1 cellular context compared by ENCODE assay signal in the genomic region with DNA sequence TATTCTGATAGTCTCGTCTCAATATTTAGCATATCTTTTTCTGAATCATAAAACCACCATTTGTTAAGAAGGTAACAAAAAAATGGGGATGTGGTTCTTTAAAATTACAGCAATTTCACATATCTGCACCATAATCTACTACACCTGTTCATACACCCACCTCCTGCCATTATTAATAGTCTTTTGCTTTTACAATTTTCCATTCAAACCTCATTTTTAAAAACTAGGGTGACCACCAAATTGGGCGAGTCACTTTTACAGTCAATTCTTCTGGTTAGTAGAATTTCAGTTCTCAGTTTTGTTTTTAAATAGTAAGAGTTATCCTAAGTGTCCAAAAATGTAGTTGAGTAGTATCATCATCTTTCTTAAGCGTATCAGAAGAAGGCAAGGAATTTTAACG.
TF ChIP-seq lines count a peak whose summit lies in the region.

No MANE protein-coding gene starts in this region.

TF ChIP-seq in GM12878, 131 proteins besides CTCF, POLR2A, EP300 and RAD21 (continued from another document and continues in another):
- peak; percentile 66 for TF ChIP-seq SMAD1 (IDR thresholded peaks at IDR 0.05; ENCODE audit: low read depth, partially characterized antibody)
- peak; percentile 42; the same call in 1 of the 2 replicates for TF ChIP-seq ZNF24 (IDR thresholded peaks at IDR 0.05)
- TF ChIP-seq TCF7 (IDR thresholded peaks at IDR 0.05; ENCODE audit: borderline replicate concordance) = 0 out of 2 replicates have a peak, but pooled peaks have one; percentile 10
- peak; percentile 100 for TF ChIP-seq MTA2 (IDR thresholded peaks at IDR 0.05; ENCODE audit: low read depth)
- TF ChIP-seq TCF12 (IDR thresholded peaks at IDR 0.05; ENCODE audit: low read depth, low read length) = peak; percentile 93
- peak; percentile 49 for TF ChIP-seq CBFB (IDR thresholded peaks at IDR 0.05; ENCODE audit: low read depth)
- TF ChIP-seq, protein P1, sequence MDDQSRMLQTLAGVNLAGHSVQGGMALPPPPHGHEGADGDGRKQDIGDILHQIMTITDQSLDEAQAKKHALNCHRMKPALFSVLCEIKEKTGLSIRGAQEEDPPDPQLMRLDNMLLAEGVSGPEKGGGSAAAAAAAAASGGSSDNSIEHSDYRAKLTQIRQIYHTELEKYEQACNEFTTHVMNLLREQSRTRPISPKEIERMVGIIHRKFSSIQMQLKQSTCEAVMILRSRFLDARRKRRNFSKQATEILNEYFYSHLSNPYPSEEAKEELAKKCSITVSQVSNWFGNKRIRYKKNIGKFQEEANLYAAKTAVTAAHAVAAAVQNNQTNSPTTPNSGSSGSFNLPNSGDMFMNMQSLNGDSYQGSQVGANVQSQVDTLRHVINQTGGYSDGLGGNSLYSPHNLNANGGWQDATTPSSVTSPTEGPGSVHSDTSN (IDR thresholded peaks at IDR 0.05; ENCODE audit: insufficient replicate concordance, low read depth, low read length) = no peak
- TF ChIP-seq YBX1 (IDR thresholded peaks at IDR 0.05) = no peak
- no peak for TF ChIP-seq NR2C1 (IDR thresholded peaks at IDR 0.05)
- peak; percentile 82 for TF ChIP-seq NR2F1 (conservative IDR thresholded peaks at IDR 0.05)
- 0 out of 2 replicates have a peak, but pooled peaks have one; percentile 56 for TF ChIP-seq GABPA (IDR thresholded peaks at IDR 0.05; ENCODE audit: low read depth)
- peak; percentile 90; the same call in 1 of the 2 replicates for TF ChIP-seq MTA3 (IDR thresholded peaks at IDR 0.05; ENCODE audit: borderline replicate concordance, low read length)
- TF ChIP-seq TBL1XR1 (IDR thresholded peaks at IDR 0.05; ENCODE audit: low read depth, low read length) = peak; percentile 81; the same call in 1 of the 2 replicates
- TF ChIP-seq HDAC2 (IDR thresholded peaks at IDR 0.05) = no peak
- TF ChIP-seq JUNB (IDR thresholded peaks at IDR 0.05) = peak; percentile 91
- peak; percentile 91; the same call in 1 of the 2 replicates for TF ChIP-seq ZBED1 (IDR thresholded peaks at IDR 0.05; ENCODE audit: borderline replicate concordance)
- TF ChIP-seq, protein P2, sequence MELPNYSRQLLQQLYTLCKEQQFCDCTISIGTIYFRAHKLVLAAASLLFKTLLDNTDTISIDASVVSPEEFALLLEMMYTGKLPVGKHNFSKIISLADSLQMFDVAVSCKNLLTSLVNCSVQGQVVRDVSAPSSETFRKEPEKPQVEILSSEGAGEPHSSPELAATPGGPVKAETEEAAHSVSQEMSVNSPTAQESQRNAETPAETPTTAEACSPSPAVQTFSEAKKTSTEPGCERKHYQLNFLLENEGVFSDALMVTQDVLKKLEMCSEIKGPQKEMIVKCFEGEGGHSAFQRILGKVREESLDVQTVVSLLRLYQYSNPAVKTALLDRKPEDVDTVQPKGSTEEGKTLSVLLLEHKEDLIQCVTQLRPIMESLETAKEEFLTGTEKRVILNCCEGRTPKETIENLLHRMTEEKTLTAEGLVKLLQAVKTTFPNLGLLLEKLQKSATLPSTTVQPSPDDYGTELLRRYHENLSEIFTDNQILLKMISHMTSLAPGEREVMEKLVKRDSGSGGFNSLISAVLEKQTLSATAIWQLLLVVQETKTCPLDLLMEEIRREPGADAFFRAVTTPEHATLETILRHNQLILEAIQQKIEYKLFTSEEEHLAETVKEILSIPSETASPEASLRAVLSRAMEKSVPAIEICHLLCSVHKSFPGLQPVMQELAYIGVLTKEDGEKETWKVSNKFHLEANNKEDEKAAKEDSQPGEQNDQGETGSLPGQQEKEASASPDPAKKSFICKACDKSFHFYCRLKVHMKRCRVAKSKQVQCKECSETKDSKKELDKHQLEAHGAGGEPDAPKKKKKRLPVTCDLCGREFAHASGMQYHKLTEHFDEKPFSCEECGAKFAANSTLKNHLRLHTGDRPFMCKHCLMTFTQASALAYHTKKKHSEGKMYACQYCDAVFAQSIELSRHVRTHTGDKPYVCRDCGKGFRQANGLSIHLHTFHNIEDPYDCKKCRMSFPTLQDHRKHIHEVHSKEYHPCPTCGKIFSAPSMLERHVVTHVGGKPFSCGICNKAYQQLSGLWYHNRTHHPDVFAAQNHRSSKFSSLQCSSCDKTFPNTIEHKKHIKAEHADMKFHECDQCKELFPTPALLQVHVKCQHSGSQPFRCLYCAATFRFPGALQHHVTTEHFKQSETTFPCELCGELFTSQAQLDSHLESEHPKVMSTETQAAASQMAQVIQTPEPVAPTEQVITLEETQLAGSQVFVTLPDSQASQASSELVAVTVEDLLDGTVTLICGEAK (IDR thresholded peaks at IDR 0.05; ENCODE audit: borderline replicate concordance) = no peak
- TF ChIP-seq ZNF207 (IDR thresholded peaks at IDR 0.05; ENCODE audit: borderline replicate concordance) = no peak
- no peak for TF ChIP-seq RBBP5 (conservative IDR thresholded peaks at IDR 0.05)
- peak; percentile 9 for TF ChIP-seq CUX1 (IDR thresholded peaks at IDR 0.05; ENCODE audit: insufficient replicate concordance, low read depth, low read length)
- peak; percentile 70 to 75 for TF ChIP-seq BHLHE40 (IDR thresholded peaks at IDR 0.05; ENCODE audit: borderline replicate concordance in 1 of 2, low read depth in 2 of 2, low read length in 1 of 2)
- TF ChIP-seq, protein P3, sequence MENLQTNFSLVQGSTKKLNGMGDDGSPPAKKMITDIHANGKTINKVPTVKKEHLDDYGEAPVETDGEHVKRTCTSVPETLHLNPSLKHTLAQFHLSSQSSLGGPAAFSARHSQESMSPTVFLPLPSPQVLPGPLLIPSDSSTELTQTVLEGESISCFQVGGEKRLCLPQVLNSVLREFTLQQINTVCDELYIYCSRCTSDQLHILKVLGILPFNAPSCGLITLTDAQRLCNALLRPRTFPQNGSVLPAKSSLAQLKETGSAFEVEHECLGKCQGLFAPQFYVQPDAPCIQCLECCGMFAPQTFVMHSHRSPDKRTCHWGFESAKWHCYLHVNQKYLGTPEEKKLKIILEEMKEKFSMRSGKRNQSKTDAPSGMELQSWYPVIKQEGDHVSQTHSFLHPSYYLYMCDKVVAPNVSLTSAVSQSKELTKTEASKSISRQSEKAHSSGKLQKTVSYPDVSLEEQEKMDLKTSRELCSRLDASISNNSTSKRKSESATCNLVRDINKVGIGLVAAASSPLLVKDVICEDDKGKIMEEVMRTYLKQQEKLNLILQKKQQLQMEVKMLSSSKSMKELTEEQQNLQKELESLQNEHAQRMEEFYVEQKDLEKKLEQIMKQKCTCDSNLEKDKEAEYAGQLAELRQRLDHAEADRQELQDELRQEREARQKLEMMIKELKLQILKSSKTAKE (IDR thresholded peaks at IDR 0.05; ENCODE audit: low read depth, poor library complexity, severe bottlenecking) = peak; percentile 97
- TF ChIP-seq, protein P4, sequence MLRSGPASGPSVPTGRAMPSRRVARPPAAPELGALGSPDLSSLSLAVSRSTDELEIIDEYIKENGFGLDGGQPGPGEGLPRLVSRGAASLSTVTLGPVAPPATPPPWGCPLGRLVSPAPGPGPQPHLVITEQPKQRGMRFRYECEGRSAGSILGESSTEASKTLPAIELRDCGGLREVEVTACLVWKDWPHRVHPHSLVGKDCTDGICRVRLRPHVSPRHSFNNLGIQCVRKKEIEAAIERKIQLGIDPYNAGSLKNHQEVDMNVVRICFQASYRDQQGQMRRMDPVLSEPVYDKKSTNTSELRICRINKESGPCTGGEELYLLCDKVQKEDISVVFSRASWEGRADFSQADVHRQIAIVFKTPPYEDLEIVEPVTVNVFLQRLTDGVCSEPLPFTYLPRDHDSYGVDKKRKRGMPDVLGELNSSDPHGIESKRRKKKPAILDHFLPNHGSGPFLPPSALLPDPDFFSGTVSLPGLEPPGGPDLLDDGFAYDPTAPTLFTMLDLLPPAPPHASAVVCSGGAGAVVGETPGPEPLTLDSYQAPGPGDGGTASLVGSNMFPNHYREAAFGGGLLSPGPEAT (IDR thresholded peaks at IDR 0.05; ENCODE audit: low read depth) = peak; percentile 85
- TF ChIP-seq PML (IDR thresholded peaks at IDR 0.05; ENCODE audit: low read length) = peak; percentile 66; the same call in 1 of the 2 replicates
- TF ChIP-seq, protein P5, sequence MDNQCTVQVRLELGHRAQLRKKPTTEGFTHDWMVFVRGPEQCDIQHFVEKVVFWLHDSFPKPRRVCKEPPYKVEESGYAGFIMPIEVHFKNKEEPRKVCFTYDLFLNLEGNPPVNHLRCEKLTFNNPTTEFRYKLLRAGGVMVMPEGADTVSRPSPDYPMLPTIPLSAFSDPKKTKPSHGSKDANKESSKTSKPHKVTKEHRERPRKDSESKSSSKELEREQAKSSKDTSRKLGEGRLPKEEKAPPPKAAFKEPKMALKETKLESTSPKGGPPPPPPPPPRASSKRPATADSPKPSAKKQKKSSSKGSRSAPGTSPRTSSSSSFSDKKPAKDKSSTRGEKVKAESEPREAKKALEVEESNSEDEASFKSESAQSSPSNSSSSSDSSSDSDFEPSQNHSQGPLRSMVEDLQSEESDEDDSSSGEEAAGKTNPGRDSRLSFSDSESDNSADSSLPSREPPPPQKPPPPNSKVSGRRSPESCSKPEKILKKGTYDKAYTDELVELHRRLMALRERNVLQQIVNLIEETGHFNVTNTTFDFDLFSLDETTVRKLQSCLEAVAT (IDR thresholded peaks at IDR 0.05) = peak; percentile 93
- TF ChIP-seq CREM (IDR thresholded peaks at IDR 0.05; ENCODE audit: low read depth) = peak; percentile 84
- TF ChIP-seq NFIC (IDR thresholded peaks at IDR 0.05; ENCODE audit: low read depth, low read length) = peak; percentile 99
- peak; percentile 95 for TF ChIP-seq MEF2A (IDR thresholded peaks at IDR 0.05; ENCODE audit: insufficient read depth, low read depth, low read length)
- peak; percentile 93 to 95 for TF ChIP-seq IKZF2 (IDR thresholded peaks at IDR 0.05)
- TF ChIP-seq ZNF217 (IDR thresholded peaks at IDR 0.05) = peak; percentile 97
- peak; percentile 98 for TF ChIP-seq FOXM1 (IDR thresholded peaks at IDR 0.05; ENCODE audit: low read depth, low read length)
- peak; percentile 81 for TF ChIP-seq IKZF1 (conservative IDR thresholded peaks at IDR 0.05)
- no peak for TF ChIP-seq YY1 (IDR thresholded peaks at IDR 0.05; ENCODE audit: low read depth, low read length)
- no peak for TF ChIP-seq HDAC6 (IDR thresholded peaks at IDR 0.05; ENCODE audit: unreplicated experiment)
- peak; percentile 73; the same call in 1 of the 2 replicates for TF ChIP-seq PAX5 (IDR thresholded peaks at IDR 0.05; ENCODE audit: borderline replicate concordance, low read depth, low read length)
- TF ChIP-seq RUNX3 (IDR thresholded peaks at IDR 0.05; ENCODE audit: low read length) = peak; percentile 99
- 0 out of 3 replicates have a peak, but pooled peaks have one; percentile 20 for TF ChIP-seq POU2F2 (IDR thresholded peaks at IDR 0.05; ENCODE audit: borderline replicate concordance, low read depth, low read length)
- peak; percentile 96 for TF ChIP-seq BCL11A (IDR thresholded peaks at IDR 0.05; ENCODE audit: low read depth, low read length)
- peak; percentile 29; the same call in 1 of the 2 replicates for TF ChIP-seq CREB1 (IDR thresholded peaks at IDR 0.05; ENCODE audit: low read depth)
- peak; percentile 61; the same call in 1 of the 2 replicates for TF ChIP-seq TCF3 (IDR thresholded peaks at IDR 0.05; ENCODE audit: borderline replicate concordance, insufficient read depth, low read depth, low read length)
- peak; percentile 57 for TF ChIP-seq RAD51 (IDR thresholded peaks at IDR 0.05)
- TF ChIP-seq CHD2 (IDR thresholded peaks at IDR 0.05; ENCODE audit: borderline replicate concordance, low read depth, low read length) = no peak
- peak; percentile 91 for TF ChIP-seq ATF7 (IDR thresholded peaks at IDR 0.05; ENCODE audit: low read depth)
- TF ChIP-seq BACH1 (IDR thresholded peaks at IDR 0.05; ENCODE audit: borderline replicate concordance) = peak; percentile 89; the same call in 1 of the 2 replicates
- TF ChIP-seq EGR1 (IDR thresholded peaks at IDR 0.05; ENCODE audit: borderline replicate concordance in 1 of 2, low read depth in 2 of 2, low read length in 2 of 2) = 0 out of 3 replicates have a peak, but pooled peaks of 1 of the 2 experiments have one; percentile 8
- peak; percentile 91 for TF ChIP-seq NBN (IDR thresholded peaks at IDR 0.05)
- TF ChIP-seq SREBF1 (IDR thresholded peaks at IDR 0.05; ENCODE audit: low read length) = 0 out of 2 replicates have a peak, but pooled peaks have one; percentile 22
- TF ChIP-seq DPF2 (IDR thresholded peaks at IDR 0.05) = peak; percentile 97
- peak in 1 of 2 experiments; percentile 31; a peak in 1 of 4 replicates for TF ChIP-seq ETV6 (conservative IDR thresholded peaks at IDR 0.05 in 1 of 2, IDR thresholded peaks at IDR 0.05 in 1 of 2; ENCODE audit: borderline replicate concordance in 1 of 2, low read depth in 1 of 2)
- 0 out of 2 replicates have a peak, but pooled peaks have one; percentile 21 for TF ChIP-seq CBX5 (IDR thresholded peaks at IDR 0.05; ENCODE audit: low read depth)
- TF ChIP-seq BMI1 (IDR thresholded peaks at IDR 0.05; ENCODE audit: borderline replicate concordance) = peak; percentile 93
